ENCODE assay signal across 9 cellular contexts in the genomic region with DNA sequence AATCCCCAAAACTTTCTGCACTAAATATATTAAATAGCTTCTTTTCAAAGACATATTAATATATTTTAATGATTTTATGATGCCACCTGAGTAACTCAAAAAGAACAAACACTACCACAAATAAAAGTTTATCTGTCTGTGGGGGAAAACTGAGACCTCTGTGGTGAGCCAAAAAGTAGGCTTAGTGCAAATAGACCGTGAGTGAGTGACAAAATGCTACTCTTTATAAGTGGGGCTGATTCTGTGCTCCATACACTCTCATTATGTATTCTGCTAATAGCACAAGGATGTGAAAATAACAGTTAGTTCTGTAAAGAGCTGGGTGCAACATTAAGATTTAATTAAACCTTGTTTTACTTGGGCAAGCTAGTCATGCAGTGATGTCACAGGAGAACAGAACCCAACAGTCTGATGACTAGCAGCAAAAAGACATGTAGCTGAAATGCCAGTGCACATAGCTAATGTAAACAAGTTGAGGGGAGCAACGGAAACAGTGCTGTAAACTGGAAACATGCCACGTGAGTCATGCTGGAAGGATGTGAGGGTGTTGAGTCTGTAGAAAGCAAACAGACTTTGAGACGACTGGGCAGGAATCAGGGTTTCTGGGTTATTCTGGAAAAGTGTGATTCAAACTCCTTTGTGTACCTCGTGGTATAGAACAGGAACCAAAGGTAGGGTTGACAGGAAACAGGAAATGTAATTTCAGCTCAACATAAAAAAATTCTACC.
DNase-seq lines count a peak whose midpoint lies in the region; ATAC-seq and TF ChIP-seq lines count a peak whose summit lies in the region.
"Had no signal": no experiment of that assay in that cellular context is flagged by ENCODE, and none has a peak within 500 bp of the region (broad histone marks: within the 10 kb centered on the region; RNA-seq: fewer than 3 reads in every experiment).

No MANE protein-coding gene starts in this region.

- H3K4me2 ChIP-seq in GM23338, result no peak overlapping the region

- H2AFZ ChIP-seq in GM23338, result 0 out of 2 replicates have a peak overlapping the region, but pooled peaks have one; percentile 15

- no peaks in the 10 kb centered on the region for H3K4me1 ChIP-seq in GM23338 (ENCODE audit: insufficient read depth)
- peaks cover 14% of the 10 kb centered on the region for H3K4me1 ChIP-seq in RWPE2 (ENCODE audit: insufficient read depth, poor library complexity, severe bottlenecking)

- no peaks in the 10 kb centered on the region for H3K9me3 Mint-ChIP-seq in GM23338

- TF ChIP-seq CTCF in GM23338 (conservative IDR thresholded peaks at IDR 0.05; ENCODE audit: low read depth in 2 of 2) (no peak), RWPE2 (IDR thresholded peaks at IDR 0.05; ENCODE audit: poor library complexity, severe bottlenecking) (no peak), fibroblast of villous mesenchyme (IDR thresholded peaks at IDR 0.05; ENCODE audit: insufficient read depth, low read depth, low read length) (no peak)

- H3K36me3 Mint-ChIP-seq in GM23338 (ENCODE audit: low read depth), result no peaks in the 10 kb centered on the region

- H3K9me2 ChIP-seq in GM23338 (ENCODE audit: insufficient read depth), result 0 out of 2 replicates have a peak, but pooled peaks cover 6% of the 10 kb centered on the region

- no peak overlapping the region for H3K27ac Mint-ChIP-seq in GM23338

- H3K27ac ChIP-seq in GM23338 (ENCODE audit: low read depth), result no peak overlapping the region
- peak overlapping the region; percentile 97 for H3K27ac ChIP-seq in RWPE2 (ENCODE audit: poor library complexity, severe bottlenecking)

- no peaks in the 10 kb centered on the region for H3K9me3 ChIP-seq in RWPE2 (ENCODE audit: severe bottlenecking)

- H3K79me2 ChIP-seq in GM23338 (replicated peaks; ENCODE audit: insufficient read depth), result no peaks in the 10 kb centered on the region

- H3K4me3 ChIP-seq in GM23338, result no peak overlapping the region
- no peak overlapping the region for H3K4me3 ChIP-seq in RWPE2 (ENCODE audit: severe bottlenecking)
- peak overlapping the region; percentile 21 for H3K4me3 ChIP-seq in fibroblast of villous mesenchyme (ENCODE audit: low read depth, low read length)

- no peaks in the 10 kb centered on the region for H3K27me3 Mint-ChIP-seq in GM23338 (ENCODE audit: insufficient read depth, low read depth, poor library complexity)

- no peaks in the 10 kb centered on the region for H3K4me1 Mint-ChIP-seq in GM23338

- H3F3A ChIP-seq in GM23338 (replicated peaks; ENCODE audit: low read depth), result no peaks in the 10 kb centered on the region

- no peak for ATAC-seq in GM23338
- peak; percentile 99 for ATAC-seq in RWPE2 (ENCODE audit: low read depth)
- ATAC-seq in HG02938 (IDR thresholded peaks at IDR 0.05; ENCODE audit: unreplicated experiment), result no peak
- no peak for ATAC-seq in GM21447 (IDR thresholded peaks at IDR 0.05; ENCODE audit: unreplicated experiment)
- no peak for ATAC-seq in GM19467 (IDR thresholded peaks at IDR 0.05; ENCODE audit: unreplicated experiment)

- DNase-seq in GM23338 (ENCODE audit: low spot score) (no peak), RWPE2 (ENCODE audit: low spot score) (peak; percentile 92), fibroblast of villous mesenchyme (ENCODE audit: low read depth) (peak; percentile 99), retina (peak; percentile 1), NCI-H526 treated with DMSO at 0.1 percent for 48 hours (lab: John Stamatoyannopoulos, UW) (no peak)
- DNase-seq: stimulated activated naive CD4-positive, alpha-beta T cell had no signal

- no peak overlapping the region for H3K4me3 Mint-ChIP-seq in GM23338

- no peaks in the 10 kb centered on the region for H3K27me3 ChIP-seq in GM23338 (ENCODE audit: insufficient read depth)
- no peaks in the 10 kb centered on the region for H3K27me3 ChIP-seq in RWPE2 (ENCODE audit: insufficient read depth, poor library complexity, severe bottlenecking)

- H3K36me3 ChIP-seq in GM23338 (ENCODE audit: insufficient read depth) (no peaks in the 10 kb centered on the region), RWPE2 (ENCODE audit: low read depth) (no peaks in the 10 kb centered on the region)

- no peaks in the 10 kb centered on the region for H4K20me1 ChIP-seq in GM23338 (replicated peaks; ENCODE audit: insufficient read depth)

TF ChIP-seq in GM23338, 12 proteins besides CTCF, POLR2A, EP300 and RAD21 (continues in another document):
- TF ChIP-seq, protein P1, sequence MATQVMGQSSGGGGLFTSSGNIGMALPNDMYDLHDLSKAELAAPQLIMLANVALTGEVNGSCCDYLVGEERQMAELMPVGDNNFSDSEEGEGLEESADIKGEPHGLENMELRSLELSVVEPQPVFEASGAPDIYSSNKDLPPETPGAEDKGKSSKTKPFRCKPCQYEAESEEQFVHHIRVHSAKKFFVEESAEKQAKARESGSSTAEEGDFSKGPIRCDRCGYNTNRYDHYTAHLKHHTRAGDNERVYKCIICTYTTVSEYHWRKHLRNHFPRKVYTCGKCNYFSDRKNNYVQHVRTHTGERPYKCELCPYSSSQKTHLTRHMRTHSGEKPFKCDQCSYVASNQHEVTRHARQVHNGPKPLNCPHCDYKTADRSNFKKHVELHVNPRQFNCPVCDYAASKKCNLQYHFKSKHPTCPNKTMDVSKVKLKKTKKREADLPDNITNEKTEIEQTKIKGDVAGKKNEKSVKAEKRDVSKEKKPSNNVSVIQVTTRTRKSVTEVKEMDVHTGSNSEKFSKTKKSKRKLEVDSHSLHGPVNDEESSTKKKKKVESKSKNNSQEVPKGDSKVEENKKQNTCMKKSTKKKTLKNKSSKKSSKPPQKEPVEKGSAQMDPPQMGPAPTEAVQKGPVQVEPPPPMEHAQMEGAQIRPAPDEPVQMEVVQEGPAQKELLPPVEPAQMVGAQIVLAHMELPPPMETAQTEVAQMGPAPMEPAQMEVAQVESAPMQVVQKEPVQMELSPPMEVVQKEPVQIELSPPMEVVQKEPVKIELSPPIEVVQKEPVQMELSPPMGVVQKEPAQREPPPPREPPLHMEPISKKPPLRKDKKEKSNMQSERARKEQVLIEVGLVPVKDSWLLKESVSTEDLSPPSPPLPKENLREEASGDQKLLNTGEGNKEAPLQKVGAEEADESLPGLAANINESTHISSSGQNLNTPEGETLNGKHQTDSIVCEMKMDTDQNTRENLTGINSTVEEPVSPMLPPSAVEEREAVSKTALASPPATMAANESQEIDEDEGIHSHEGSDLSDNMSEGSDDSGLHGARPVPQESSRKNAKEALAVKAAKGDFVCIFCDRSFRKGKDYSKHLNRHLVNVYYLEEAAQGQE (IDR thresholded peaks at IDR 0.05; ENCODE audit: unreplicated experiment), result no peak
- no peak for TF ChIP-seq EZH2 (IDR thresholded peaks at IDR 0.05; ENCODE audit: low read depth, unreplicated experiment)
- TF ChIP-seq NANOG (IDR thresholded peaks at IDR 0.05; ENCODE audit: borderline replicate concordance), result no peak
- TF ChIP-seq POLR2AphosphoS5 (IDR thresholded peaks at IDR 0.05; ENCODE audit: low read depth), result no peak
- TF ChIP-seq ZNF331 (CRISPR knock-in tag; IDR thresholded peaks at IDR 0.05; ENCODE audit: low read depth), result no peak
- no peak for TF ChIP-seq CREB1 (CRISPR knock-in tag; IDR thresholded peaks at IDR 0.05; ENCODE audit: low read depth)
- TF ChIP-seq JUNB (IDR thresholded peaks at IDR 0.05; ENCODE audit: unreplicated experiment), result no peak
- TF ChIP-seq STAT1 (IDR thresholded peaks at IDR 0.05; ENCODE audit: unreplicated experiment), result no peak
- no peak for TF ChIP-seq ZNF114 (CRISPR knock-in tag; IDR thresholded peaks at IDR 0.05)
- TF ChIP-seq EZH2phosphoT487 (IDR thresholded peaks at IDR 0.05; ENCODE audit: unreplicated experiment), result no peak
- TF ChIP-seq, protein P2, sequence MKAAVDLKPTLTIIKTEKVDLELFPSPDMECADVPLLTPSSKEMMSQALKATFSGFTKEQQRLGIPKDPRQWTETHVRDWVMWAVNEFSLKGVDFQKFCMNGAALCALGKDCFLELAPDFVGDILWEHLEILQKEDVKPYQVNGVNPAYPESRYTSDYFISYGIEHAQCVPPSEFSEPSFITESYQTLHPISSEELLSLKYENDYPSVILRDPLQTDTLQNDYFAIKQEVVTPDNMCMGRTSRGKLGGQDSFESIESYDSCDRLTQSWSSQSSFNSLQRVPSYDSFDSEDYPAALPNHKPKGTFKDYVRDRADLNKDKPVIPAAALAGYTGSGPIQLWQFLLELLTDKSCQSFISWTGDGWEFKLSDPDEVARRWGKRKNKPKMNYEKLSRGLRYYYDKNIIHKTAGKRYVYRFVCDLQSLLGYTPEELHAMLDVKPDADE (IDR thresholded peaks at IDR 0.05), result no peak

Comparison
In these comparisons a context has a peak if more than half of its experiments do, and no peak if none do; other contexts are left out.
1. DNase-seq: peak in RWPE2 (single experiment), fibroblast of villous mesenchyme (single experiment) and retina (single experiment); none in GM23338 (single experiment) and NCI-H526 treated with DMSO at 0.1 percent for 48 hours (single experiment).